Comparison of ENCODE assay signal across 7 cellular contexts in genomic region chr21:32727728-32728454, GRCh38. TPM values are rescaled to one million over a fixed set of nuclear protein-coding genes. Genes with fewer than 3 reads are reported as not detected.
DNase-seq lines count a peak whose midpoint lies in the region; ATAC-seq and TF ChIP-seq lines count a peak whose summit lies in the region.

Gene SYNJ1, minus strand, starts transcription at chr21:32728013. Its CDS starts 1,118 bp downstream, at chr21:32726895.

- H3K4me2 ChIP-seq in hepatocyte = peak within 1 kb of the TSS; percentile 89

- H3K4me1 ChIP-seq in hepatocyte (ENCODE audit: insufficient read depth) = peaks cover 12% of the 10 kb centered on the region

- no peaks in the 10 kb centered on the region for H3K9me3 ChIP-seq in hepatocyte (ENCODE audit: low read depth)

- no peaks in the 10 kb centered on the region for H3K36me3 ChIP-seq in hepatocyte (replicated peaks; ENCODE audit: insufficient read depth, low read depth)

- H3K9me2 ChIP-seq in hepatocyte (replicated peaks; ENCODE audit: insufficient read depth) = no peaks in the 10 kb centered on the region

- H3K79me2 ChIP-seq in hepatocyte = peaks cover 19% of the 10 kb centered on the region

- H3K4me3 ChIP-seq in hepatocyte (peak within 1 kb of the TSS; percentile 79), retinal pigment epithelial cell (ENCODE audit: low read length) (peak within 1 kb of the TSS; percentile 96)

- 1% methylated on average over 46 of the region's 72 CpGs for WGBS in hepatocyte (ENCODE audit: low lambda C conversion rate, missing lambda C conversion rate)

- H3K27me3 ChIP-seq in hepatocyte = no peaks in the 10 kb centered on the region

- DNase-seq in NCI-H2081 treated with DMSO at 0.1 percent for 48 hours (lab: John Stamatoyannopoulos, UW) (peak; percentile 25), T1000 (lab: John Stamatoyannopoulos, UW) (peak; percentile 94), astrocyte of the hippocampus (ENCODE audit: low read depth, low spot score) (peak; percentile 99), hepatocyte (ENCODE audit: low spot score) (peak; percentile 98), retinal pigment epithelial cell (ENCODE audit: low read depth) (peak; percentile 56)

- peak within 1 kb of the TSS; percentile 98 for H2AFZ ChIP-seq in hepatocyte

- no peaks in the 10 kb centered on the region for H4K20me1 ChIP-seq in hepatocyte (ENCODE audit: insufficient read depth, poor library complexity, severe bottlenecking)

- peak within 1 kb of the TSS; percentile 86 for H3K27ac ChIP-seq in hepatocyte

- no peak for TF ChIP-seq CTCF in hepatocyte (IDR thresholded peaks at IDR 0.05; ENCODE audit: poor library complexity)
- TF ChIP-seq CTCF in retinal pigment epithelial cell (conservative IDR thresholded peaks at IDR 0.05; ENCODE audit: low read depth, low read length) = no peak

- ATAC-seq in GM18519 (IDR thresholded peaks at IDR 0.05; ENCODE audit: low FRiP score, unreplicated experiment) = peak; percentile 74
- peak; percentile 93 for ATAC-seq in HG03045 (IDR thresholded peaks at IDR 0.05; ENCODE audit: unreplicated experiment)

RNA-seq across cellular contexts. Expression of gene SYNJ1, which starts in this region (rescaled TPM):
- 4.7 and 8.9 TPM in 2 replicates for total RNA-seq in hepatocyte
- 3.9 and 7.8 TPM in 2 replicates for polyA plus RNA-seq in hepatocyte

Comparison
In these comparisons a context has a peak if more than half of its experiments do, and no peak if none do; other contexts are left out.
1. Peak in every context shown above with its lines: DNase-seq, ATAC-seq, H3K4me3 ChIP-seq and H3K27ac ChIP-seq.
2. DNase-seq: peak in every context shown above with its lines; median percentile 99 in astrocyte of the hippocampus; 98 in hepatocyte; 94 in T1000; 56 in retinal pigment epithelial cell; 25 in NCI-H2081 treated with DMSO at 0.1 percent for 48 hours.